15 cellular contexts compared by ENCODE assay signal in the genomic region with DNA sequence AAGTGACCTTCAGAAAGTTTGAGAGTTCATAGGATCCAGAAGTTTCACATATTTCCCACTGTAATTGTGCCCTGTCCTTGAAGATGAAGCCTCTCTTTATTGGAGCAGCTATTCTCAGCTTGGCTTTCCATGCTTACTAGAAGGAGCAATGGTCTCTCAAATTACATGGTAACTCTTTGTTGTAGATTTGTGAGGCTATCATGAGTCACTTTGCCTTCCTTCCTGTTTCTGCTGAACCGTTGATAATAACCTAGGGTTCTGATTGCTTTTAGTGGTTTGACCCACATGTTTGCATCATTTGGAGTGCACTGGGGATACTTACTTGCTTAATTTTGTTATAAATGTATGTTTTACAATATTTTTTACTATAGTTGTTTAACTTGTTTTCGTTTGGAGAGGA.
DNase-seq lines count a peak whose midpoint lies in the region; ATAC-seq, FAIRE-seq and TF ChIP-seq lines count a peak whose summit lies in the region.
"Had no signal": no experiment of that assay in that cellular context is flagged by ENCODE, and none has a peak within 500 bp of the region (broad histone marks: within the 10 kb centered on the region; RNA-seq: fewer than 3 reads in every experiment).

No MANE protein-coding gene starts in this region.

- no TSS peak for BruUV-seq in K562 (replicated peaks; lab: Mats Ljungman, UMichigan)

- no peak for TF ChIP-seq POLR2A in K562 (conservative IDR thresholded peaks at IDR 0.05)

- H3K4me1 Mint-ChIP-seq in naive thymus-derived CD4-positive, alpha-beta T cell: no peaks in the 10 kb centered on the region
- H3K4me1 Mint-ChIP-seq: activated CD4-positive, alpha-beta T cell treated with anti-CD3 and anti-CD28 coated beads for 36 hours had no signal

- H3K4me2 ChIP-seq in OCI-LY1 (ENCODE audit: low read length) (no peak overlapping the region), K562 (ENCODE audit: insufficient read depth, low read length) (no peak overlapping the region), smooth muscle cell (peak overlapping the region; percentile 21)

- H3K36me3 ChIP-seq in OCI-LY1 (ENCODE audit: insufficient read depth, low read length) (no peaks in the 10 kb centered on the region), K562 (ENCODE audit: control insufficient read depth, insufficient read depth, low read length) (no peaks in the 10 kb centered on the region), smooth muscle cell (ENCODE audit: low read depth) (no peaks in the 10 kb centered on the region), pancreas (no peaks in the 10 kb centered on the region)
- H3K36me3 ChIP-seq in naive thymus-derived CD4-positive, alpha-beta T cell (ENCODE audit: control insufficient read depth in 2 of 3, insufficient read depth in 3 of 3, low read length in 3 of 3): no peaks in the 10 kb centered on the region

- no peak for TF ChIP-seq RAD21 in K562 (CRISPR knock-in tag; conservative IDR thresholded peaks at IDR 0.05 in 1 of 2, IDR thresholded peaks at IDR 0.05 in 1 of 2)

- H3K4me3 ChIP-seq in OCI-LY1 (ENCODE audit: low read depth, low read length, poor library complexity, severe bottlenecking) (no peak overlapping the region), K562 (no peak overlapping the region), smooth muscle cell (no peak overlapping the region), pancreas (no peak overlapping the region)
- no peak overlapping the region for H3K4me3 ChIP-seq in naive thymus-derived CD4-positive, alpha-beta T cell (ENCODE audit: low read length)

- H3K27me3 ChIP-seq in OCI-LY1 (ENCODE audit: insufficient read depth, low read length): no peaks in the 10 kb centered on the region
- no peaks in the 10 kb centered on the region for H3K27me3 ChIP-seq in K562 (ENCODE audit: control insufficient read depth in 2 of 2, insufficient read depth in 2 of 2, low read length in 2 of 2)
- no peaks in the 10 kb centered on the region for H3K27me3 ChIP-seq in smooth muscle cell (ENCODE audit: low read depth)
- H3K27me3 ChIP-seq in pancreas: no peaks in the 10 kb centered on the region
- H3K27me3 ChIP-seq in naive thymus-derived CD4-positive, alpha-beta T cell (ENCODE audit: control insufficient read depth in 2 of 2, insufficient read depth in 2 of 2, low read length in 2 of 2): no peaks in the 10 kb centered on the region

- H4K20me1 ChIP-seq in OCI-LY1 (ENCODE audit: insufficient read depth, low read length) (no peaks in the 10 kb centered on the region), K562 (replicated peaks; ENCODE audit: control insufficient read depth, insufficient read depth, low read length) (no peaks in the 10 kb centered on the region), smooth muscle cell (ENCODE audit: low read depth) (no peaks in the 10 kb centered on the region)

- no peak for TF ChIP-seq CTCF in OCI-LY1 (IDR thresholded peaks at IDR 0.05; ENCODE audit: low read length)
- TF ChIP-seq CTCF in K562 (IDR thresholded peaks at IDR 0.05 in 2 of 3, conservative IDR thresholded peaks at IDR 0.05 in 1 of 3; ENCODE audit: insufficient read depth in 2 of 3, low read depth in 1 of 3, low read length in 3 of 3): no peak
- no peak for TF ChIP-seq CTCF in smooth muscle cell (IDR thresholded peaks at IDR 0.05; ENCODE audit: borderline replicate concordance, insufficient read depth, poor library complexity, severe bottlenecking)
- no peak for TF ChIP-seq CTCF in pancreas (IDR thresholded peaks at IDR 0.05)

- H3K9ac ChIP-seq in OCI-LY1 (ENCODE audit: low read length) (no peak overlapping the region), K562 (ENCODE audit: insufficient read depth in 1 of 2, low read depth in 2 of 2, low read length in 2 of 2) (no peak overlapping the region), smooth muscle cell (ENCODE audit: low read depth) (no peak overlapping the region)

- H3K27ac Mint-ChIP-seq in naive thymus-derived CD4-positive, alpha-beta T cell: no peak overlapping the region
- H3K27ac Mint-ChIP-seq: activated CD4-positive, alpha-beta T cell treated with anti-CD3 and anti-CD28 coated beads for 36 hours; activated T-helper 2 cell treated with anti-CD3 and anti-CD28 coated beads, Interferon-gamma antibody, Interleukin-2, Interleukin-4, amounts not matched to agents 10 μg/mL and 5 μg/mL and 100 μg/mL, durations not matched to agents 14 hours and 24 hours and 36 hours; stimulated activated naive CD8-positive, alpha-beta T cell treated with anti-CD3 and anti-CD28 coated beads, Interleukin-15, Interleukin-2, amounts not matched to agents 100 ng/mL and 50 ng/mL, for 24 hours had no signal

- FAIRE-seq in K562 (lab: Jason Lieb, UNC) (no peak), pancreas (lab: Jason Lieb, UNC) (no peak)
- FAIRE-seq: HepG2 had no signal

- CTCF ChIA-PET in K562 (lab: Yijun Ruan, JAX; ENCODE audit: low intra/inter-chr PET ratio): no interaction called here
- CTCF ChIA-PET in naive thymus-derived CD4-positive, alpha-beta T cell (lab: Charles Lee): no interaction called here

- 0% methylated on average over 2 of the region's 2 CpGs for WGBS in K562 (ENCODE audit: insufficient coverage, low coverage, missing lambda C conversion rate)
- 45% methylated on average over 2 of the region's 2 CpGs for WGBS in smooth muscle cell (ENCODE audit: low lambda C conversion rate)
- 31 to 40% methylated on average over 2 of the region's 2 CpGs for WGBS in pancreas, 2 donors

- intact Hi-C loops in K562 (cut with micrococcal nuclease) (no loop called here), pancreas (cut with DNase I) (no loop called here)
- intact Hi-C loops in naive thymus-derived CD4-positive, alpha-beta T cell (cut with micrococcal nuclease): no loop called here

- TF ChIP-seq EP300 in K562 (IDR thresholded peaks at IDR 0.05; ENCODE audit: low read length): no peak

- in situ Hi-C loops in K562 (cut with MboI): no loop called here

- DNase-seq in HPDE6-E6E7 (ENCODE audit: extremely low spot score) (peak; percentile 1), K562 (ENCODE audit: extremely low read depth in 1 of 4, low spot score in 3 of 4) (no peak), smooth muscle cell (lab: John Stamatoyannopoulos, UW; ENCODE audit: unreplicated experiment) (no peak), pancreas (no peak)
- DNase-seq in activated CD4-positive, alpha-beta T cell treated with anti-CD3 and anti-CD28 coated beads for 1 hour: no peak
- DNase-seq in naive thymus-derived CD4-positive, alpha-beta T cell: no peak
- DNase-seq: activated CD4-positive, alpha-beta T cell treated with anti-CD3 and anti-CD28 coated beads for 36 hours; caudate nucleus; COR-L47; SHP77 treated with DMSO at 0.1 percent for 48 hours; stimulated activated CD4-positive, alpha-beta T cell treated with anti-CD3 and anti-CD28 coated beads, Interleukin-4, amount 100 ng/mL, for 24 hours had no signal

- H3K27me3 Mint-ChIP-seq in naive thymus-derived CD4-positive, alpha-beta T cell: no peaks in the 10 kb centered on the region
- H3K27me3 Mint-ChIP-seq: activated CD4-positive, alpha-beta T cell treated with anti-CD3 and anti-CD28 coated beads for 36 hours; stimulated activated naive CD8-positive, alpha-beta T cell treated with anti-CD3 and anti-CD28 coated beads, Interleukin-15, Interleukin-2, amounts not matched to agents 100 ng/mL and 50 ng/mL, for 24 hours had no signal

- ATAC-seq in K562 (no peak), pancreas (no peak)
- no peak for ATAC-seq in naive thymus-derived CD4-positive, alpha-beta T cell
- ATAC-seq: activated CD4-positive, alpha-beta T cell treated with anti-CD3 and anti-CD28 coated beads for 36 hours; HepG2 had no signal

- H3K36me3 Mint-ChIP-seq in naive thymus-derived CD4-positive, alpha-beta T cell: no peaks in the 10 kb centered on the region

- H3F3A ChIP-seq in OCI-LY1 (ENCODE audit: insufficient read depth, low read length) (no peaks in the 10 kb centered on the region), smooth muscle cell (ENCODE audit: low read depth) (no peaks in the 10 kb centered on the region)

- peaks cover 0 to 20% (median 3%) of the 10 kb centered on the region in 11 donors for H3K9me3 Mint-ChIP-seq in naive thymus-derived CD4-positive, alpha-beta T cell

- H3K79me2 ChIP-seq in OCI-LY1 (ENCODE audit: insufficient read depth, low read length): no peaks in the 10 kb centered on the region
- no peaks in the 10 kb centered on the region for H3K79me2 ChIP-seq in K562 (ENCODE audit: control insufficient read depth, insufficient read depth, low read length)
- no peaks in the 10 kb centered on the region for H3K79me2 ChIP-seq in smooth muscle cell (ENCODE audit: low read depth)

- H3K9me1 ChIP-seq in K562 (ENCODE audit: control insufficient read depth, insufficient read depth, low read length): no peaks in the 10 kb centered on the region

- H3K27ac ChIP-seq in OCI-LY1 (ENCODE audit: low read depth, low read length, poor library complexity, severe bottlenecking) (no peak overlapping the region), K562 (ENCODE audit: extremely low read depth, low read depth, low read length) (no peak overlapping the region), smooth muscle cell (ENCODE audit: low read depth) (no peak overlapping the region), pancreas (no peak overlapping the region)
- no peak overlapping the region for H3K27ac ChIP-seq in naive thymus-derived CD4-positive, alpha-beta T cell (ENCODE audit: low read depth, low read length)

- H2AFZ ChIP-seq in OCI-LY1 (ENCODE audit: low read length) (peak overlapping the region; percentile 12), K562 (ENCODE audit: low read depth, low read length) (no peak overlapping the region), smooth muscle cell (ENCODE audit: low read depth) (peak overlapping the region; percentile 26)

- no peak overlapping the region for H3K4me3 Mint-ChIP-seq in naive thymus-derived CD4-positive, alpha-beta T cell
- H3K4me3 Mint-ChIP-seq: activated CD4-positive, alpha-beta T cell treated with anti-CD3 and anti-CD28 coated beads for 36 hours; stimulated activated naive CD8-positive, alpha-beta T cell treated with anti-CD3 and anti-CD28 coated beads, Interleukin-15, Interleukin-2, amounts not matched to agents 100 ng/mL and 50 ng/mL, for 24 hours had no signal

- H3K4me1 ChIP-seq in OCI-LY1 (ENCODE audit: insufficient read depth, low read length, severe bottlenecking) (peaks cover 20% of the 10 kb centered on the region), K562 (replicated peaks in 1 of 2; ENCODE audit: control insufficient read depth in 2 of 2, insufficient read depth in 2 of 2, low read length in 2 of 2) (no peaks in the 10 kb centered on the region), smooth muscle cell (ENCODE audit: low read depth) (no peaks in the 10 kb centered on the region), pancreas (no peaks in the 10 kb centered on the region)
- H3K4me1 ChIP-seq in naive thymus-derived CD4-positive, alpha-beta T cell (ENCODE audit: control insufficient read depth in 2 of 2, insufficient read depth in 2 of 2, low read length in 2 of 2): no peaks in the 10 kb centered on the region

- POLR2A ChIA-PET in K562 (lab: Yijun Ruan, JAX): no interaction called here
- POLR2A ChIA-PET in naive thymus-derived CD4-positive, alpha-beta T cell (lab: Charles Lee): no interaction called here

- no peaks in the 10 kb centered on the region for H3K9me2 ChIP-seq in OCI-LY1 (ENCODE audit: low read depth, low read length)

- H3K9me3 ChIP-seq in OCI-LY1 (ENCODE audit: low read length): no peaks in the 10 kb centered on the region
- H3K9me3 ChIP-seq in K562 (replicated peaks; ENCODE audit: control insufficient read depth, insufficient read depth, low read depth, low read length): no peaks in the 10 kb centered on the region
- no peaks in the 10 kb centered on the region for H3K9me3 ChIP-seq in smooth muscle cell (replicated peaks; ENCODE audit: low read depth)
- H3K9me3 ChIP-seq in pancreas: no peaks in the 10 kb centered on the region
- no peaks in the 10 kb centered on the region for H3K9me3 ChIP-seq in naive thymus-derived CD4-positive, alpha-beta T cell (ENCODE audit: control insufficient read depth in 2 of 3, low read length in 3 of 3)
